Comparison of ENCODE assay signal across 2 cellular contexts in the genomic region with DNA sequence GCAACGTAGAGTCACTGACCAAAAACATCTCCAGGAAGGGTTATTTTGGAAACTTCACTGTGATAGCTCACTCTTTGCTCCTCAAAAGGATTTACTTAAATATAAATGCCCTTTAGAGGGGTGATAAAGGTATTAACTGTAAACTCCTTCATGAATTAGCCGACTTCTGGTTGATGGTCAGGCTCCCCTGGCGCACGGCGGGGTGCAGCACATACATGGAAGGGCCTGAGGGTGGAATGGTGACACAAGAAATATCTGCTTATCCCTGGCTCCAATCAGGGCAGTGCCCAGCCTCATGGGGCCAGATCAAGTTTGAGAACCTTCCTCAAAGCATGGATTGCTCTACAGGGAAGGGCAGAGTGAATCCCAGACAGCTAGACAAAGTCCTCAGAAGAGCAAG.
TF ChIP-seq lines count a peak whose summit lies in the region.

No MANE protein-coding gene starts in this region.

TF ChIP-seq in HepG2, 621 proteins besides CTCF, POLR2A, EP300 and RAD21 (continued from another document):
- TF ChIP-seq, protein P1, sequence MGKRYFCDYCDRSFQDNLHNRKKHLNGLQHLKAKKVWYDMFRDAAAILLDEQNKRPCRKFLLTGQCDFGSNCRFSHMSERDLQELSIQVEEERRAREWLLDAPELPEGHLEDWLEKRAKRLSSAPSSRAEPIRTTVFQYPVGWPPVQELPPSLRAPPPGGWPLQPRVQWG (CRISPR knock-in tag; IDR thresholded peaks at IDR 0.05; ENCODE audit: borderline replicate concordance, low read depth) = no peak
TF ChIP-seq in HepG2: peak in this region for 1.

TF ChIP-seq in WTC11, 78 proteins besides CTCF, POLR2A, EP300 and RAD21 (continued from another document):
- TF ChIP-seq, protein P2, sequence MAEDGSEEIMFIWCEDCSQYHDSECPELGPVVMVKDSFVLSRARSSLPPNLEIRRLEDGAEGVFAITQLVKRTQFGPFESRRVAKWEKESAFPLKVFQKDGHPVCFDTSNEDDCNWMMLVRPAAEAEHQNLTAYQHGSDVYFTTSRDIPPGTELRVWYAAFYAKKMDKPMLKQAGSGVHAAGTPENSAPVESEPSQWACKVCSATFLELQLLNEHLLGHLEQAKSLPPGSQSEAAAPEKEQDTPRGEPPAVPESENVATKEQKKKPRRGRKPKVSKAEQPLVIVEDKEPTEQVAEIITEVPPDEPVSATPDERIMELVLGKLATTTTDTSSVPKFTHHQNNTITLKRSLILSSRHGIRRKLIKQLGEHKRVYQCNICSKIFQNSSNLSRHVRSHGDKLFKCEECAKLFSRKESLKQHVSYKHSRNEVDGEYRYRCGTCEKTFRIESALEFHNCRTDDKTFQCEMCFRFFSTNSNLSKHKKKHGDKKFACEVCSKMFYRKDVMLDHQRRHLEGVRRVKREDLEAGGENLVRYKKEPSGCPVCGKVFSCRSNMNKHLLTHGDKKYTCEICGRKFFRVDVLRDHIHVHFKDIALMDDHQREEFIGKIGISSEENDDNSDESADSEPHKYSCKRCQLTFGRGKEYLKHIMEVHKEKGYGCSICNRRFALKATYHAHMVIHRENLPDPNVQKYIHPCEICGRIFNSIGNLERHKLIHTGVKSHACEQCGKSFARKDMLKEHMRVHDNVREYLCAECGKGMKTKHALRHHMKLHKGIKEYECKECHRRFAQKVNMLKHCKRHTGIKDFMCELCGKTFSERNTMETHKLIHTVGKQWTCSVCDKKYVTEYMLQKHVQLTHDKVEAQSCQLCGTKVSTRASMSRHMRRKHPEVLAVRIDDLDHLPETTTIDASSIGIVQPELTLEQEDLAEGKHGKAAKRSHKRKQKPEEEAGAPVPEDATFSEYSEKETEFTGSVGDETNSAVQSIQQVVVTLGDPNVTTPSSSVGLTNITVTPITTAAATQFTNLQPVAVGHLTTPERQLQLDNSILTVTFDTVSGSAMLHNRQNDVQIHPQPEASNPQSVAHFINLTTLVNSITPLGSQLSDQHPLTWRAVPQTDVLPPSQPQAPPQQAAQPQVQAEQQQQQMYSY (CRISPR knock-in tag; IDR thresholded peaks at IDR 0.05) = no peak
- TF ChIP-seq NR3C1 (CRISPR knock-in tag; conservative IDR thresholded peaks at IDR 0.05; ENCODE audit: low read depth) = no peak
- TF ChIP-seq, protein P3, sequence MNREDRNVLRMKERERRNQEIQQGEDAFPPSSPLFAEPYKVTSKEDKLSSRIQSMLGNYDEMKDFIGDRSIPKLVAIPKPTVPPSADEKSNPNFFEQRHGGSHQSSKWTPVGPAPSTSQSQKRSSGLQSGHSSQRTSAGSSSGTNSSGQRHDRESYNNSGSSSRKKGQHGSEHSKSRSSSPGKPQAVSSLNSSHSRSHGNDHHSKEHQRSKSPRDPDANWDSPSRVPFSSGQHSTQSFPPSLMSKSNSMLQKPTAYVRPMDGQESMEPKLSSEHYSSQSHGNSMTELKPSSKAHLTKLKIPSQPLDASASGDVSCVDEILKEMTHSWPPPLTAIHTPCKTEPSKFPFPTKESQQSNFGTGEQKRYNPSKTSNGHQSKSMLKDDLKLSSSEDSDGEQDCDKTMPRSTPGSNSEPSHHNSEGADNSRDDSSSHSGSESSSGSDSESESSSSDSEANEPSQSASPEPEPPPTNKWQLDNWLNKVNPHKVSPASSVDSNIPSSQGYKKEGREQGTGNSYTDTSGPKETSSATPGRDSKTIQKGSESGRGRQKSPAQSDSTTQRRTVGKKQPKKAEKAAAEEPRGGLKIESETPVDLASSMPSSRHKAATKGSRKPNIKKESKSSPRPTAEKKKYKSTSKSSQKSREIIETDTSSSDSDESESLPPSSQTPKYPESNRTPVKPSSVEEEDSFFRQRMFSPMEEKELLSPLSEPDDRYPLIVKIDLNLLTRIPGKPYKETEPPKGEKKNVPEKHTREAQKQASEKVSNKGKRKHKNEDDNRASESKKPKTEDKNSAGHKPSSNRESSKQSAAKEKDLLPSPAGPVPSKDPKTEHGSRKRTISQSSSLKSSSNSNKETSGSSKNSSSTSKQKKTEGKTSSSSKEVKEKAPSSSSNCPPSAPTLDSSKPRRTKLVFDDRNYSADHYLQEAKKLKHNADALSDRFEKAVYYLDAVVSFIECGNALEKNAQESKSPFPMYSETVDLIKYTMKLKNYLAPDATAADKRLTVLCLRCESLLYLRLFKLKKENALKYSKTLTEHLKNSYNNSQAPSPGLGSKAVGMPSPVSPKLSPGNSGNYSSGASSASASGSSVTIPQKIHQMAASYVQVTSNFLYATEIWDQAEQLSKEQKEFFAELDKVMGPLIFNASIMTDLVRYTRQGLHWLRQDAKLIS (CRISPR knock-in tag; IDR thresholded peaks at IDR 0.05; ENCODE audit: borderline replicate concordance) = no peak
- TF ChIP-seq, protein P4, sequence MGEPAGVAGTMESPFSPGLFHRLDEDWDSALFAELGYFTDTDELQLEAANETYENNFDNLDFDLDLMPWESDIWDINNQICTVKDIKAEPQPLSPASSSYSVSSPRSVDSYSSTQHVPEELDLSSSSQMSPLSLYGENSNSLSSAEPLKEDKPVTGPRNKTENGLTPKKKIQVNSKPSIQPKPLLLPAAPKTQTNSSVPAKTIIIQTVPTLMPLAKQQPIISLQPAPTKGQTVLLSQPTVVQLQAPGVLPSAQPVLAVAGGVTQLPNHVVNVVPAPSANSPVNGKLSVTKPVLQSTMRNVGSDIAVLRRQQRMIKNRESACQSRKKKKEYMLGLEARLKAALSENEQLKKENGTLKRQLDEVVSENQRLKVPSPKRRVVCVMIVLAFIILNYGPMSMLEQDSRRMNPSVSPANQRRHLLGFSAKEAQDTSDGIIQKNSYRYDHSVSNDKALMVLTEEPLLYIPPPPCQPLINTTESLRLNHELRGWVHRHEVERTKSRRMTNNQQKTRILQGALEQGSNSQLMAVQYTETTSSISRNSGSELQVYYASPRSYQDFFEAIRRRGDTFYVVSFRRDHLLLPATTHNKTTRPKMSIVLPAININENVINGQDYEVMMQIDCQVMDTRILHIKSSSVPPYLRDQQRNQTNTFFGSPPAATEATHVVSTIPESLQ (CRISPR knock-in tag; IDR thresholded peaks at IDR 0.05) = no peak
